In the genomic region with DNA sequence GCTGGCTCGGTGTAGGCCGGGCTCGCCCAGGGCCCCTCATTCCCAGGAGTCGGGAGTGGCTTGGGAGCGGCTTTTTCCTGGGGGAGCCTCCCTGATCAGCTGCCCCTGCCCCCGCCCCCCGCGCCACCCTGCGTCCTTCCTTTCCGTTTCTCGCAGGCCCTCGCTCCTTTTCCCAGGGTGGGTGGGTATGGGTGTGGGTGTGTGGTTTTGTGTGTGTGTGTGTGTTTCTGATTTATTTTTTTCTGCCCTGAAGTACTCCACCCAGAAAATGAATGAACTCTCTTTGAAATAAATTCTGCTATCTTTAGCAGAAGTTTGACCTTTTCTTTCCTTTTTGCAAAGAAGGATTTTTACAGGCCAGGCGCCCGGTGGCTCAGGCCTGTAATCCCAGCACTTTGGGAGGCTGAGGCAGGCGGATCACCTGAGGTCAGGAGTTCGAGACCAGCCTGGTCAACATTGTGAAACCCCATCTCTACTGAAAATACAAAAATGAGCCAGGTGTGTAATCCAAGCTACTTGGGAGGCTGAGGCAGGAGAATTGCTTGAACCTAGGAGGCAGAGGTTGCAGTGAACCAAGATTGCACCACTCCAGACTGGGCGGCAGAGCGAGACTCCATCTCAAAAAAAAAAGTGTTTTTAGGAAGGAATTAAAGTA, we compare ENCODE assay signal across 1 cellular context.
TF ChIP-seq lines count a peak whose summit lies in the region.

No MANE protein-coding gene starts in this region.

TF ChIP-seq in HepG2, 621 proteins besides CTCF, POLR2A, EP300 and RAD21 (continued from another document):
- TF ChIP-seq PATZ1 (CRISPR knock-in tag; IDR thresholded peaks at IDR 0.05) (peak; percentile 93; the same call in 1 of the 2 replicates), CHD4 (IDR thresholded peaks at IDR 0.05; ENCODE audit: borderline replicate concordance, low read length) (0 out of 2 replicates have a peak, but pooled peaks have one; percentile 50), TMF1 (CRISPR knock-in tag; IDR thresholded peaks at IDR 0.05; ENCODE audit: low read depth) (no peak), ZNF430 (CRISPR knock-in tag; IDR thresholded peaks at IDR 0.05) (0 out of 2 replicates have a peak, but pooled peaks have one; percentile 13), KDM1A (CRISPR knock-in tag; IDR thresholded peaks at IDR 0.05) (no peak), LCORL (IDR thresholded peaks at IDR 0.05) (no peak), LCORL (CRISPR knock-in tag; IDR thresholded peaks at IDR 0.05) (0 out of 2 replicates have a peak, but pooled peaks have one; percentile 6), ZFP82 (CRISPR knock-in tag; IDR thresholded peaks at IDR 0.05; ENCODE audit: borderline replicate concordance) (0 out of 2 replicates have a peak, but pooled peaks have one; percentile 34), HBP1 (CRISPR knock-in tag; IDR thresholded peaks at IDR 0.05; ENCODE audit: low read depth) (0 out of 2 replicates have a peak, but pooled peaks have one; percentile 54), HNRNPLL (IDR thresholded peaks at IDR 0.05; ENCODE audit: low read depth, low read length, poor library complexity, severe bottlenecking) (peak; percentile 48), EHMT2 (IDR thresholded peaks at IDR 0.05; ENCODE audit: borderline replicate concordance, low read depth, low read length) (no peak), FLYWCH1 (CRISPR knock-in tag; IDR thresholded peaks at IDR 0.05) (no peak), ZNF850 (CRISPR knock-in tag; conservative IDR thresholded peaks at IDR 0.05) (no peak), ZMYM3 (CRISPR knock-in tag; IDR thresholded peaks at IDR 0.05) (peak; percentile 30; the same call in 1 of the 2 replicates), ZNF292 (CRISPR knock-in tag; IDR thresholded peaks at IDR 0.05; ENCODE audit: borderline replicate concordance, low read depth) (no peak), MED1 (CRISPR knock-in tag; IDR thresholded peaks at IDR 0.05) (0 out of 2 replicates have a peak, but pooled peaks have one; percentile 2)
- TF ChIP-seq, protein P1, sequence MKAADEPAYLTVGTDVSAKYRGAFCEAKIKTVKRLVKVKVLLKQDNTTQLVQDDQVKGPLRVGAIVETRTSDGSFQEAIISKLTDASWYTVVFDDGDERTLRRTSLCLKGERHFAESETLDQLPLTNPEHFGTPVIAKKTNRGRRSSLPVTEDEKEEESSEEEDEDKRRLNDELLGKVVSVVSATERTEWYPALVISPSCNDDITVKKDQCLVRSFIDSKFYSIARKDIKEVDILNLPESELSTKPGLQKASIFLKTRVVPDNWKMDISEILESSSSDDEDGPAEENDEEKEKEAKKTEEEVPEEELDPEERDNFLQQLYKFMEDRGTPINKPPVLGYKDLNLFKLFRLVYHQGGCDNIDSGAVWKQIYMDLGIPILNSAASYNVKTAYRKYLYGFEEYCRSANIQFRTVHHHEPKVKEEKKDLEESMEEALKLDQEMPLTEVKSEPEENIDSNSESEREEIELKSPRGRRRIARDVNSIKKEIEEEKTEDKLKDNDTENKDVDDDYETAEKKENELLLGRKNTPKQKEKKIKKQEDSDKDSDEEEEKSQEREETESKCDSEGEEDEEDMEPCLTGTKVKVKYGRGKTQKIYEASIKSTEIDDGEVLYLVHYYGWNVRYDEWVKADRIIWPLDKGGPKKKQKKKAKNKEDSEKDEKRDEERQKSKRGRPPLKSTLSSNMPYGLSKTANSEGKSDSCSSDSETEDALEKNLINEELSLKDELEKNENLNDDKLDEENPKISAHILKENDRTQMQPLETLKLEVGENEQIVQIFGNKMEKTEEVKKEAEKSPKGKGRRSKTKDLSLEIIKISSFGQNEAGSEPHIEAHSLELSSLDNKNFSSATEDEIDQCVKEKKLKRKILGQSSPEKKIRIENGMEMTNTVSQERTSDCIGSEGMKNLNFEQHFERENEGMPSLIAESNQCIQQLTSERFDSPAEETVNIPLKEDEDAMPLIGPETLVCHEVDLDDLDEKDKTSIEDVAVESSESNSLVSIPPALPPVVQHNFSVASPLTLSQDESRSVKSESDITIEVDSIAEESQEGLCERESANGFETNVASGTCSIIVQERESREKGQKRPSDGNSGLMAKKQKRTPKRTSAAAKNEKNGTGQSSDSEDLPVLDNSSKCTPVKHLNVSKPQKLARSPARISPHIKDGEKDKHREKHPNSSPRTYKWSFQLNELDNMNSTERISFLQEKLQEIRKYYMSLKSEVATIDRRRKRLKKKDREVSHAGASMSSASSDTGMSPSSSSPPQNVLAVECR (CRISPR knock-in tag; IDR thresholded peaks at IDR 0.05; ENCODE audit: borderline replicate concordance), result peak; percentile 2; the same call in 1 of the 2 replicates
- TF ChIP-seq, protein P2, sequence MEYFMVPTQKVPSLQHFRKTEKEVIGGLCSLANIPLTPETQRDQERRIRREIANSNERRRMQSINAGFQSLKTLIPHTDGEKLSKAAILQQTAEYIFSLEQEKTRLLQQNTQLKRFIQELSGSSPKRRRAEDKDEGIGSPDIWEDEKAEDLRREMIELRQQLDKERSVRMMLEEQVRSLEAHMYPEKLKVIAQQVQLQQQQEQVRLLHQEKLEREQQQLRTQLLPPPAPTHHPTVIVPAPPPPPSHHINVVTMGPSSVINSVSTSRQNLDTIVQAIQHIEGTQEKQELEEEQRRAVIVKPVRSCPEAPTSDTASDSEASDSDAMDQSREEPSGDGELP (IDR thresholded peaks at IDR 0.05; ENCODE audit: borderline replicate concordance, low read depth), result peak; percentile 54; the same call in 1 of the 2 replicates
